Comparison of ENCODE assay signal across 16 cellular contexts in the genomic region with DNA sequence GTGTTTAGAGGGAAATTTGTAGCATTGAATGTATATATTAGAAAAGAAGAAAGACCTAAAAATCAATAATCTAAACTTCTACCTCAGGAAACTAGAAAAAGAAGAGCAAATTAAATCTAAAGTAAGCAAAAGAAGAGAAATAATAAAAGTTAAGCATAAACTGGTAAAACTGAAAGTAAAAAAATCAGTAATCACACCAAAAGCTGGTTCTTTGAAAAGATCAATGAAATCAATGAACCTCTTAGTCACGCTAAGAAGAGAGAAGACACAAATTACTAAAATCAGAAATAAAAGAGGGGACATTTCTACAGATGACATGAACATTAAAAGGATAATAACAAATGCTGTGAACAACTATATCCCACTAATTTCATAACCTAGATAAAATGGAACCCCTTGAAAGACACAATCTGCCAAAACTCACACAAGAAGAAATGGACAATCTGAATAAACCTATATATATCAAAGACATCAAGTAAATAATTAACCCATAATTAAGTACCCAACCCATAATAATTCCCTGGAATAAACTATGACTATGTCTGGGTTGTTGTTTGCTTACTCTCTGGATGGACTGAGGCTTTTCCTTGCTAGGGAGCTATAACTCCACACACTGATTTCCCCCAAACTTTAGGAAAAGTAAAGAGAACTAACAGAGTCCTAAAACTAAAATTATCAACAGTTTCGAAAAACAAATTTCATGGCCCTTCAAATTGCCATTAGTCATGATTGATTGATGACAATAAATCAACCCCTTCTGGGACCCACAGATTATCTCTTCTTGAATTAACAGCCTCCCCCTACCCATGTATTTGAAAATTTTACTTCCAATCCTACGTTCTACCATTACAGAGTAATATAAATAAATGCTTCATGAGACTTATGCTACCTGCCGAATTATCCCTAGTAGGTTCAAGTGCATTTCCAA. TPM values are rescaled to one million over a fixed set of nuclear protein-coding genes. Genes with fewer than 3 reads are reported as not detected.
DNase-seq lines count a peak whose midpoint lies in the region; ATAC-seq, FAIRE-seq and TF ChIP-seq lines count a peak whose summit lies in the region.
"Had no signal": no experiment of that assay in that cellular context is flagged by ENCODE, and none has a peak within 500 bp of the region (broad histone marks: within the 10 kb centered on the region; RNA-seq: fewer than 3 reads in every experiment).

No MANE protein-coding gene starts in this region.

- H3K9me3 ChIP-seq in HepG2 (ENCODE audit: low read length) (no peaks in the 10 kb centered on the region), right lobe of liver (no peaks in the 10 kb centered on the region)
- H3K9me3 ChIP-seq: BE2C had no signal

- WGBS in HepG2 (ENCODE audit: low lambda C conversion rate): 69% methylated on average over 4 of the region's 4 CpGs
- 58% methylated on average over 4 of the region's 4 CpGs for WGBS in right lobe of liver (ENCODE audit: insufficient coverage, low coverage, low lambda C conversion rate, missing lambda C conversion rate)

- CTCF ChIA-PET in HepG2 (lab: Yijun Ruan, JAX; ENCODE audit: low intra/inter-chr PET ratio, low total read pairs): no interaction called here

- DNase-seq in HepG2 (ENCODE audit: low spot score) (no peak), right lobe of liver (no peak), DMS79 treated with DMSO at 0.1 percent for 48 hours (lab: John Stamatoyannopoulos, UW) (no peak)
- no peak for DNase-seq in stimulated activated CD4-positive, alpha-beta T cell treated with anti-CD3 and anti-CD28 coated beads, Interleukin-2, amount 100 ng/mL, for 48 hours
- DNase-seq: BE2C, HCEC 1CT, NCI-H1092 treated with DMSO at 0.1 percent for 48 hours, NCI-H1694, NCI-H2107, NCI-H226, NCI-H526, PC-9 had no signal

- H3K36me3 Mint-ChIP-seq in IgD-negative memory B cell: no peaks in the 10 kb centered on the region
- peaks cover 25% of the 10 kb centered on the region for H3K36me3 Mint-ChIP-seq in activated T-helper 17 cell treated with anti-CD3 and anti-CD28 coated beads, Interleukin-2, amount 50 U/mL, for 72 hours (ENCODE audit: low read depth)

- peaks cover 12 to 31% (median 19%) of the 10 kb centered on the region in 3 donors for H3K4me1 Mint-ChIP-seq in IgD-negative memory B cell
- peaks cover 7% of the 10 kb centered on the region for H3K4me1 Mint-ChIP-seq in activated T-helper 17 cell treated with anti-CD3 and anti-CD28 coated beads, Interleukin-2, amount 50 U/mL, for 72 hours

- no peak for FAIRE-seq in HepG2 (lab: Jason Lieb, UNC)
- FAIRE-seq: GM12891 had no signal

- peaks cover 45% of the 10 kb centered on the region for H3K4me1 ChIP-seq in HepG2 (ENCODE audit: insufficient read depth, low read length)
- H3K4me1 ChIP-seq in right lobe of liver: peaks cover 0 to 40% (median 6%) of the 10 kb centered on the region in 4 donors
- H3K4me1 ChIP-seq: BE2C had no signal

- in situ Hi-C loops in HepG2 (cut with HindIII; ENCODE audit: extremely low pct_ligation_motif_present, low pct_unique_long_range_greater_than_20kb): no loop called here

- no peak for TF ChIP-seq CTCF in HepG2 (CRISPR knock-in tag; IDR thresholded peaks at IDR 0.05)
- no peak for TF ChIP-seq CTCF in right lobe of liver (IDR thresholded peaks at IDR 0.05)

- no peak overlapping the region for H3K4me2 ChIP-seq in HepG2 (ENCODE audit: low read depth, low read length)
- H3K4me2 ChIP-seq: PC-9 had no signal

- H3K27ac ChIP-seq in HepG2 (ENCODE audit: extremely low read length, insufficient read depth, low read length) (no peak overlapping the region), right lobe of liver (no peak overlapping the region)
- H3K27ac ChIP-seq: PC-9 had no signal

- intact Hi-C loops in HepG2 (cut with micrococcal nuclease; ENCODE audit: unreplicated experiment) (no loop called here), right lobe of liver (cut with DNase I) (no loop called here)

- TF ChIP-seq POLR2A in HepG2 (IDR thresholded peaks at IDR 0.05; ENCODE audit: insufficient read depth in 1 of 2, low read depth in 2 of 2, low read length in 2 of 2) (no peak), right lobe of liver (IDR thresholded peaks at IDR 0.05) (no peak)

- no peak for TF ChIP-seq RAD21 in HepG2 (CRISPR knock-in tag; IDR thresholded peaks at IDR 0.05)

- TF ChIP-seq EP300 in HepG2 (IDR thresholded peaks at IDR 0.05; ENCODE audit: low read depth in 2 of 2, low read length in 2 of 2) (no peak), HepG2 (CRISPR knock-in tag; IDR thresholded peaks at IDR 0.05; ENCODE audit: borderline replicate concordance) (no peak)

- no peak overlapping the region for H2AFZ ChIP-seq in HepG2 (ENCODE audit: low read length)
- H2AFZ ChIP-seq: PC-9 had no signal

- H3K27me3 ChIP-seq in HepG2 (ENCODE audit: control insufficient read depth in 1 of 2, insufficient read depth in 2 of 2, low read length in 2 of 2): no peaks in the 10 kb centered on the region; a peak in 1 of 5 replicates
- no peaks in the 10 kb centered on the region for H3K27me3 ChIP-seq in right lobe of liver
- H3K27me3 ChIP-seq: BE2C had no signal

- ATAC-seq in HepG2: no peak
- no peak for ATAC-seq in right lobe of liver
- ATAC-seq in activated T-helper 17 cell treated with anti-CD3 and anti-CD28 coated beads, Interleukin-2, amount 50 U/mL, for 72 hours (replicated peaks): no peak
- no peak for ATAC-seq in GM19452 (IDR thresholded peaks at IDR 0.05; ENCODE audit: unreplicated experiment)

- no peaks in the 10 kb centered on the region for H3K36me3 ChIP-seq in HepG2 (replicated peaks in 1 of 2; ENCODE audit: control insufficient read depth in 1 of 2, insufficient read depth in 2 of 2, low read length in 2 of 2)
- no peaks in the 10 kb centered on the region for H3K36me3 ChIP-seq in right lobe of liver
- H3K36me3 ChIP-seq: BE2C had no signal

- no peak overlapping the region for H3K9ac ChIP-seq in HepG2 (ENCODE audit: insufficient read depth, low read depth, low read length)

- peaks cover 7% of the 10 kb centered on the region for H4K20me1 ChIP-seq in HepG2 (ENCODE audit: insufficient read depth, low read length)

- no peaks in the 10 kb centered on the region for H3K27me3 Mint-ChIP-seq in IgD-negative memory B cell
- no peaks in the 10 kb centered on the region for H3K27me3 Mint-ChIP-seq in activated T-helper 17 cell treated with anti-CD3 and anti-CD28 coated beads, Interleukin-2, amount 50 U/mL, for 72 hours

- H3K4me3 Mint-ChIP-seq in IgD-negative memory B cell: peak overlapping the region in 1 of 4 donors; percentile 68
- H3K4me3 Mint-ChIP-seq in activated T-helper 17 cell treated with anti-CD3 and anti-CD28 coated beads, Interleukin-2, amount 50 U/mL, for 72 hours: peak overlapping the region; percentile 10

- H3K27ac Mint-ChIP-seq in IgD-negative memory B cell: peak overlapping the region in 2 of 3 donors; percentile 25 to 58
- H3K27ac Mint-ChIP-seq in activated T-helper 17 cell treated with anti-CD3 and anti-CD28 coated beads, Interleukin-2, amount 50 U/mL, for 72 hours: no peak overlapping the region

- POLR2A ChIA-PET in HepG2 (lab: Yijun Ruan, JAX): no interaction called here

- H3K4me3 ChIP-seq in HepG2 (replicated peaks in 1 of 3; ENCODE audit: insufficient read depth in 1 of 3, low read depth in 2 of 3, low read length in 3 of 3) (no peak overlapping the region), right lobe of liver (no peak overlapping the region)
- H3K4me3 ChIP-seq: PC-9 had no signal

- no peaks in the 10 kb centered on the region for H3K9me3 Mint-ChIP-seq in IgD-negative memory B cell
- no peaks in the 10 kb centered on the region for H3K9me3 Mint-ChIP-seq in activated T-helper 17 cell treated with anti-CD3 and anti-CD28 coated beads, Interleukin-2, amount 50 U/mL, for 72 hours

- H3K79me2 ChIP-seq in HepG2 (ENCODE audit: insufficient read depth, low read length): peaks cover 18% of the 10 kb centered on the region

- BruUV-seq in HepG2 (replicated peaks; lab: Mats Ljungman, UMichigan): no TSS peak

RNA-seq across cellular contexts. Expression of a gene that starts 2.8 kb away (rescaled TPM):
- 26.3 and 38.3 TPM in 2 replicates for total RNA-seq in HepG2 (2016; rRNA removed; fragmentation: Illumina TruSeq; extraction: Trizol)
- total RNA-seq in HepG2 (2016; cell fraction: cytosol; rRNA removed; fragmentation: Illumina TruSeq; extraction: Trizol; ENCODE audit: low read depth): 7.0 and 9.9 TPM in 2 replicates
- total RNA-seq in HepG2 (2016; cell fraction: insoluble cytoplasmic fraction; rRNA removed; fragmentation: Illumina TruSeq; extraction: Trizol): 24.1 and 35.5 TPM in 2 replicates
- 12.2 and 17.8 TPM in 2 replicates for total RNA-seq in HepG2 (2016; cell fraction: membrane; rRNA removed; fragmentation: Illumina TruSeq; extraction: Trizol)
- total RNA-seq in HepG2 (2016; cell fraction: nucleus; rRNA removed; fragmentation: Illumina TruSeq; extraction: Trizol): 28.6 and 30.2 TPM in 2 replicates
- 17.8 and 20.2 TPM in 2 replicates for polyA plus RNA-seq in HepG2 (2011; rRNA removed)
- 8.2 and 11.2 TPM in 2 replicates for polyA plus RNA-seq in HepG2 (2011; cell fraction: cytosol; rRNA removed)
- polyA plus RNA-seq in HepG2 (2011; cell fraction: nucleus; rRNA removed): 13.7 and 23.6 TPM in 2 replicates
- polyA plus RNA-seq in HepG2 (2012): 14.9 and 21.9 TPM in 2 replicates
- 2.7 and 3.0 TPM in 2 replicates for polyA plus RNA-seq in HepG2 (2016; cell fraction: cytosol; fragmentation: Illumina TruSeq; extraction: Trizol; ENCODE audit: low read depth)
- polyA plus RNA-seq in HepG2 (2016; cell fraction: insoluble cytoplasmic fraction; fragmentation: Illumina TruSeq; extraction: Trizol; ENCODE audit: low read depth): 43.2 and 54.7 TPM in 2 replicates
- polyA plus RNA-seq in HepG2 (2016; cell fraction: membrane; fragmentation: Illumina TruSeq; extraction: Trizol; ENCODE audit: low read depth): 6.9 and 10.0 TPM in 2 replicates
- 21.7 and 29.5 TPM in 2 replicates for polyA plus RNA-seq in HepG2 (2016; cell fraction: nucleus; fragmentation: Illumina TruSeq; extraction: Trizol; ENCODE audit: insufficient read depth, low read depth)
- 4.6 and 13.8 TPM in 2 replicates for polyA minus RNA-seq in HepG2 (2011; rRNA and poly(A)+ RNA removed; ENCODE audit: low replicate concordance)
- polyA minus RNA-seq in HepG2 (2011; cell fraction: cytosol; rRNA and poly(A)+ RNA removed): 18.6 and 19.3 TPM in 2 replicates
- 88.3 and 88.8 TPM in 2 replicates for polyA minus RNA-seq in HepG2 (2011; cell fraction: nucleus; rRNA and poly(A)+ RNA removed)
- 10 to 100 TPM; 11.1 to 23.8 (median 18.3) TPM for total RNA-seq in right lobe of liver
- 37.7 TPM for polyA plus RNA-seq in IgD-negative memory B cell
- total RNA-seq in activated T-helper 17 cell treated with anti-CD3 and anti-CD28 coated beads, Interleukin-2, amount 50 U/mL, for 72 hours: 10 to 100 TPM; 62.7 to 66.0 TPM

RNA-seq across cellular contexts. Expression of a gene that starts 13.9 kb away (rescaled TPM):
- total RNA-seq in HepG2 (2016; rRNA removed; fragmentation: Illumina TruSeq; extraction: Trizol) (39.0 and 42.1 TPM in 2 replicates), right lobe of liver (10 to 100 TPM in 5 of 6 experiments, 1 to 10 TPM in 1; 9.5 to 20.1 (median 12.1) TPM)
- total RNA-seq in HepG2 (2016; cell fraction: cytosol; rRNA removed; fragmentation: Illumina TruSeq; extraction: Trizol; ENCODE audit: low read depth): 15.2 and 15.4 TPM in 2 replicates
- 37.3 and 45.3 TPM in 2 replicates for total RNA-seq in HepG2 (2016; cell fraction: insoluble cytoplasmic fraction; rRNA removed; fragmentation: Illumina TruSeq; extraction: Trizol)
- 16.0 and 16.3 TPM in 2 replicates for total RNA-seq in HepG2 (2016; cell fraction: membrane; rRNA removed; fragmentation: Illumina TruSeq; extraction: Trizol)
- total RNA-seq in HepG2 (2016; cell fraction: nucleus; rRNA removed; fragmentation: Illumina TruSeq; extraction: Trizol): 14.4 and 15.4 TPM in 2 replicates
- polyA plus RNA-seq in HepG2 (2011; rRNA removed) (11.8 and 11.9 TPM in 2 replicates), IgD-negative memory B cell (17.2 TPM)
- polyA plus RNA-seq in HepG2 (2011; cell fraction: cytosol; rRNA removed): 7.4 and 10.8 TPM in 2 replicates
- 2.3 and 3.1 TPM in 2 replicates for polyA plus RNA-seq in HepG2 (2011; cell fraction: nucleus; rRNA removed)
- polyA plus RNA-seq in HepG2 (2012): 13.8 and 16.5 TPM in 2 replicates
- polyA plus RNA-seq in HepG2 (2016; cell fraction: cytosol; fragmentation: Illumina TruSeq; extraction: Trizol; ENCODE audit: low read depth): 14.1 and 15.6 TPM in 2 replicates
- 44.7 and 48.7 TPM in 2 replicates for polyA plus RNA-seq in HepG2 (2016; cell fraction: insoluble cytoplasmic fraction; fragmentation: Illumina TruSeq; extraction: Trizol; ENCODE audit: low read depth)
- polyA plus RNA-seq in HepG2 (2016; cell fraction: membrane; fragmentation: Illumina TruSeq; extraction: Trizol; ENCODE audit: low read depth): 15.5 and 17.5 TPM in 2 replicates
- polyA plus RNA-seq in HepG2 (2016; cell fraction: nucleus; fragmentation: Illumina TruSeq; extraction: Trizol; ENCODE audit: insufficient read depth, low read depth): 24.2 and 30.9 TPM in 2 replicates
- polyA minus RNA-seq in HepG2 (2011; rRNA and poly(A)+ RNA removed; ENCODE audit: low replicate concordance): 1.8 and 2.8 TPM in 2 replicates
- 2.9 and 3.5 TPM in 2 replicates for polyA minus RNA-seq in HepG2 (2011; cell fraction: cytosol; rRNA and poly(A)+ RNA removed)
- polyA minus RNA-seq in HepG2 (2011; cell fraction: nucleus; rRNA and poly(A)+ RNA removed): 6.4 and 7.1 TPM in 2 replicates
- 10 to 100 TPM; 15.1 to 32.2 TPM for total RNA-seq in activated T-helper 17 cell treated with anti-CD3 and anti-CD28 coated beads, Interleukin-2, amount 50 U/mL, for 72 hours

RNA-seq across cellular contexts. Expression of a gene that starts 59.7 kb away (rescaled TPM):
- 53.7 and 90.0 TPM in 2 replicates for total RNA-seq in HepG2 (2016; rRNA removed; fragmentation: Illumina TruSeq; extraction: Trizol)
- 10.5 and 10.8 TPM in 2 replicates for total RNA-seq in HepG2 (2016; cell fraction: cytosol; rRNA removed; fragmentation: Illumina TruSeq; extraction: Trizol; ENCODE audit: low read depth)
- 53.1 and 96.6 TPM in 2 replicates for total RNA-seq in HepG2 (2016; cell fraction: insoluble cytoplasmic fraction; rRNA removed; fragmentation: Illumina TruSeq; extraction: Trizol)
- 18.2 and 19.9 TPM in 2 replicates for total RNA-seq in HepG2 (2016; cell fraction: membrane; rRNA removed; fragmentation: Illumina TruSeq; extraction: Trizol)
- total RNA-seq in HepG2 (2016; cell fraction: nucleus; rRNA removed; fragmentation: Illumina TruSeq; extraction: Trizol): 33.6 and 37.0 TPM in 2 replicates
- 14.5 and 20.3 TPM in 2 replicates for polyA plus RNA-seq in HepG2 (2011; rRNA removed)
- polyA plus RNA-seq in HepG2 (2011; cell fraction: cytosol; rRNA removed): 11.4 and 12.3 TPM in 2 replicates
- polyA plus RNA-seq in HepG2 (2011; cell fraction: nucleus; rRNA removed): 16.9 and 17.1 TPM in 2 replicates
- 15.5 and 15.6 TPM in 2 replicates for polyA plus RNA-seq in HepG2 (2012)
- polyA plus RNA-seq in HepG2 (2016; cell fraction: cytosol; fragmentation: Illumina TruSeq; extraction: Trizol; ENCODE audit: low read depth): 1.2 TPM in 2 replicates
- polyA plus RNA-seq in HepG2 (2016; cell fraction: insoluble cytoplasmic fraction; fragmentation: Illumina TruSeq; extraction: Trizol; ENCODE audit: low read depth): 22.6 and 23.2 TPM in 2 replicates
- 2.6 TPM in 2 replicates for polyA plus RNA-seq in HepG2 (2016; cell fraction: membrane; fragmentation: Illumina TruSeq; extraction: Trizol; ENCODE audit: low read depth)
- polyA plus RNA-seq in HepG2 (2016; cell fraction: nucleus; fragmentation: Illumina TruSeq; extraction: Trizol; ENCODE audit: insufficient read depth, low read depth): 15.8 and 18.7 TPM in 2 replicates
- 57.6 and 70.0 TPM in 2 replicates for polyA minus RNA-seq in HepG2 (2011; rRNA and poly(A)+ RNA removed; ENCODE audit: low replicate concordance)
- 54.5 and 59.0 TPM in 2 replicates for polyA minus RNA-seq in HepG2 (2011; cell fraction: cytosol; rRNA and poly(A)+ RNA removed)
- 74.0 and 82.1 TPM in 2 replicates for polyA minus RNA-seq in HepG2 (2011; cell fraction: nucleus; rRNA and poly(A)+ RNA removed)
- total RNA-seq in right lobe of liver: 10 to 100 TPM; 21.3 to 35.9 (median 25.5) TPM
- 76.0 TPM for polyA plus RNA-seq in IgD-negative memory B cell
- 10 to 100 TPM; 65.9 to 76.3 TPM for total RNA-seq in activated T-helper 17 cell treated with anti-CD3 and anti-CD28 coated beads, Interleukin-2, amount 50 U/mL, for 72 hours

RNA-seq across cellular contexts. Expression of a gene that starts 59.9 kb away (rescaled TPM):
- total RNA-seq in HepG2 (2016; rRNA removed; fragmentation: Illumina TruSeq; extraction: Trizol) (44.1 and 72.4 TPM in 2 replicates), right lobe of liver (10 to 100 TPM; 11.5 to 28.6 (median 22.3) TPM)
- 10.9 and 11.5 TPM in 2 replicates for total RNA-seq in HepG2 (2016; cell fraction: cytosol; rRNA removed; fragmentation: Illumina TruSeq; extraction: Trizol; ENCODE audit: low read depth)
- total RNA-seq in HepG2 (2016; cell fraction: insoluble cytoplasmic fraction; rRNA removed; fragmentation: Illumina TruSeq; extraction: Trizol): 41.4 and 69.5 TPM in 2 replicates
- 21.8 and 25.2 TPM in 2 replicates for total RNA-seq in HepG2 (2016; cell fraction: membrane; rRNA removed; fragmentation: Illumina TruSeq; extraction: Trizol)
- total RNA-seq in HepG2 (2016; cell fraction: nucleus; rRNA removed; fragmentation: Illumina TruSeq; extraction: Trizol): 48.2 and 48.7 TPM in 2 replicates
- polyA plus RNA-seq in HepG2 (2011; rRNA removed) (11.3 and 18.2 TPM in 2 replicates), IgD-negative memory B cell (35.6 TPM)
- polyA plus RNA-seq in HepG2 (2011; cell fraction: cytosol; rRNA removed): 5.7 and 8.6 TPM in 2 replicates
- 8.0 and 8.1 TPM in 2 replicates for polyA plus RNA-seq in HepG2 (2011; cell fraction: nucleus; rRNA removed)
- 18.9 and 28.2 TPM in 2 replicates for polyA plus RNA-seq in HepG2 (2012)
- polyA plus RNA-seq in HepG2 (2016; cell fraction: cytosol; fragmentation: Illumina TruSeq; extraction: Trizol; ENCODE audit: low read depth): 9.4 and 9.6 TPM in 2 replicates
- 95.7 and 95.9 TPM in 2 replicates for polyA plus RNA-seq in HepG2 (2016; cell fraction: insoluble cytoplasmic fraction; fragmentation: Illumina TruSeq; extraction: Trizol; ENCODE audit: low read depth)
- polyA plus RNA-seq in HepG2 (2016; cell fraction: membrane; fragmentation: Illumina TruSeq; extraction: Trizol; ENCODE audit: low read depth): 15.2 and 17.2 TPM in 2 replicates
- polyA plus RNA-seq in HepG2 (2016; cell fraction: nucleus; fragmentation: Illumina TruSeq; extraction: Trizol; ENCODE audit: insufficient read depth, low read depth): 44.2 and 50.7 TPM in 2 replicates
- 8.2 and 18.8 TPM in 2 replicates for polyA minus RNA-seq in HepG2 (2011; rRNA and poly(A)+ RNA removed; ENCODE audit: low replicate concordance)
- polyA minus RNA-seq in HepG2 (2011; cell fraction: cytosol; rRNA and poly(A)+ RNA removed): 10.1 and 16.5 TPM in 2 replicates
- polyA minus RNA-seq in HepG2 (2011; cell fraction: nucleus; rRNA and poly(A)+ RNA removed): 45.1 and 47.9 TPM in 2 replicates
- 10 to 100 TPM; 45.2 to 75.4 TPM for total RNA-seq in activated T-helper 17 cell treated with anti-CD3 and anti-CD28 coated beads, Interleukin-2, amount 50 U/mL, for 72 hours
